Comparison of ENCODE assay signal across 14 cellular contexts in the genomic region with DNA sequence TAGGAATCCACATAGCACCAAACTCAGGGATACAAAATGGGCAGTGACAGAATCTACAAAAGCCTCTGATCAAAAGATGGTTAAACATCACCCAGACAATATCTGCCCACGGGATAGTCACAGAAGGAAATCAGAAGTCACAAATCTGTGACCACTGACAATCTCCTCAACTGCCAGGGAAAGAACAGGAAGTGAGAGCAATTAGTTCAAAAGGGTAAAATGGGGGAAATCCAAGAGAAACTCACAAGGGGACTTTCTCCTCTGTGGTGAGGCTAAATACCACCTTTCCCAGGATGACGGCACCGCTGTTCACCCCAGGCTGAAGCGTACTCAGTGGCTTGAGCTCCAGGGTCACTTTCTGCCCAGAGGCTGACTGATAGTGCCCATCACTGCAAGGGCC. TPM values are rescaled to one million over a fixed set of nuclear protein-coding genes. Genes with fewer than 3 reads are reported as not detected.
DNase-seq lines count a peak whose midpoint lies in the region; ATAC-seq and TF ChIP-seq lines count a peak whose summit lies in the region.
"Had no signal": no experiment of that assay in that cellular context is flagged by ENCODE, and none has a peak within 500 bp of the region (broad histone marks: within the 10 kb centered on the region; RNA-seq: fewer than 3 reads in every experiment).

No MANE protein-coding gene starts in this region.

- H3K9me3 ChIP-seq in right atrium auricular region = no peaks in the 10 kb centered on the region
- H3K9me3 ChIP-seq: neutrophil, upper lobe of right lung had no signal

- peaks cover 44% of the 10 kb centered on the region for H3K36me3 Mint-ChIP-seq in activated CD4-positive, alpha-beta T cell treated with anti-CD3 and anti-CD28 coated beads for 36 hours (ENCODE audit: low read depth)
- peaks cover 59% of the 10 kb centered on the region for H3K36me3 Mint-ChIP-seq in stimulated activated memory B cell treated with anti-CD40 and anti-IgM and Interleukin-4, amounts not matched to agents 10 μg/mL and 1 μg/mL and 100 μg/mL, for 72 hours

- H3K9me3 Mint-ChIP-seq in activated CD4-positive, alpha-beta T cell treated with anti-CD3 and anti-CD28 coated beads for 36 hours (ENCODE audit: low read depth) = no peaks in the 10 kb centered on the region
- no peaks in the 10 kb centered on the region for H3K9me3 Mint-ChIP-seq in stimulated activated memory B cell treated with anti-CD40 and anti-IgM and Interleukin-4, amounts not matched to agents 10 μg/mL and 1 μg/mL and 100 μg/mL, for 72 hours
- H3K9me3 Mint-ChIP-seq: T-helper 1 cell treated with Interleukin-12 subunit alpha and Interleukin-12 subunit beta and Interleukin-4 antibody, amounts not matched to agents 30 μg/mL and 1 μg/mL, for 36 hours had no signal

- peaks cover 88% of the 10 kb centered on the region for H3K36me3 ChIP-seq in right atrium auricular region

- POLR2A ChIA-PET in activated CD4-positive, alpha-beta T cell treated with anti-CD3 and anti-CD28 coated beads for 36 hours (lab: Charles Lee) = interaction anchor here (0.6 kb wide), 1 partner anchor 34 kb away, joined by 3 read pairs; no protein-coding TSS in a partner anchor

- no peak overlapping the region for H3K27ac Mint-ChIP-seq in activated CD4-positive, alpha-beta T cell treated with anti-CD3 and anti-CD28 coated beads for 36 hours
- H3K27ac Mint-ChIP-seq in stimulated activated memory B cell treated with anti-CD40 and anti-IgM and Interleukin-4, amounts not matched to agents 10 μg/mL and 1 μg/mL and 100 μg/mL, for 72 hours = peak overlapping the region; percentile 38
- H3K27ac Mint-ChIP-seq: T-helper 1 cell treated with Interleukin-12 subunit alpha and Interleukin-12 subunit beta and Interleukin-4 antibody, amounts not matched to agents 30 μg/mL and 1 μg/mL, for 36 hours had no signal

- no peaks in the 10 kb centered on the region for H3K4me1 ChIP-seq in foreskin keratinocyte
- no peaks in the 10 kb centered on the region for H3K4me1 ChIP-seq in right atrium auricular region
- H3K4me1 ChIP-seq: upper lobe of right lung had no signal

- peaks cover 2% of the 10 kb centered on the region for H3K4me1 Mint-ChIP-seq in activated CD4-positive, alpha-beta T cell treated with anti-CD3 and anti-CD28 coated beads for 36 hours
- peaks cover 24% of the 10 kb centered on the region for H3K4me1 Mint-ChIP-seq in stimulated activated memory B cell treated with anti-CD40 and anti-IgM and Interleukin-4, amounts not matched to agents 10 μg/mL and 1 μg/mL and 100 μg/mL, for 72 hours

- no peaks in the 10 kb centered on the region for H3K27me3 ChIP-seq in foreskin keratinocyte
- no peaks in the 10 kb centered on the region for H3K27me3 ChIP-seq in right atrium auricular region
- H3K27me3 ChIP-seq: neutrophil, upper lobe of right lung had no signal

- peak; percentile 8 for DNase-seq in activated CD4-positive, alpha-beta T cell treated with anti-CD3 and anti-CD28 coated beads for 36 hours
- DNase-seq in activated CD4-positive, alpha-beta T cell treated with anti-CD3 and anti-CD28 coated beads for 48 hours = no peak
- DNase-seq in NCI-H2196 treated with DMSO at 0.1 percent for 48 hours (lab: John Stamatoyannopoulos, UW; ENCODE audit: unreplicated experiment) (no peak), foreskin keratinocyte (no peak), right atrium auricular region (ENCODE audit: low spot score) (no peak)
- DNase-seq: NCI-H2227 treated with DMSO at 0.1 percent for 48 hours; stimulated activated CD4-positive, alpha-beta T cell treated with anti-CD3 and anti-CD28 coated beads, Interleukin-4, amount 100 ng/mL, for 4 hours; upper lobe of right lung had no signal

- ATAC-seq in activated CD4-positive, alpha-beta T cell treated with anti-CD3 and anti-CD28 coated beads for 36 hours = peak; percentile 19
- ATAC-seq in HG02571 (IDR thresholded peaks at IDR 0.05; ENCODE audit: unreplicated experiment) = peak; percentile 89
- peak; percentile 86 for ATAC-seq in HG03457 (IDR thresholded peaks at IDR 0.05; ENCODE audit: unreplicated experiment)
- ATAC-seq in stimulated activated memory B cell treated with anti-CD40 and anti-IgM and Interleukin-4, amounts not matched to agents 10 μg/mL and 1 μg/mL and 100 μg/mL, for 72 hours = peak; percentile 92
- no peak for ATAC-seq in foreskin keratinocyte
- ATAC-seq: upper lobe of right lung had no signal

- intact Hi-C loops in activated CD4-positive, alpha-beta T cell treated with anti-CD3 and anti-CD28 coated beads for 36 hours (cut with DNase I, micrococcal nuclease) = no loop called here

- no peak overlapping the region for H3K27ac ChIP-seq in foreskin keratinocyte
- H3K27ac ChIP-seq in right atrium auricular region = no peak overlapping the region
- H3K27ac ChIP-seq: neutrophil, upper lobe of right lung had no signal

- CTCF ChIA-PET in activated CD4-positive, alpha-beta T cell treated with anti-CD3 and anti-CD28 coated beads for 36 hours (lab: Charles Lee) = interaction anchor here (1.9 kb wide), 1 partner anchor 11 kb away, joined by 7 read pairs; the partner anchor contains the start of gene TTC5

- TF ChIP-seq CTCF in foreskin keratinocyte (conservative IDR thresholded peaks at IDR 0.05) (no peak), right atrium auricular region (IDR thresholded peaks at IDR 0.05) (no peak)

- H3K27me3 Mint-ChIP-seq in activated CD4-positive, alpha-beta T cell treated with anti-CD3 and anti-CD28 coated beads for 36 hours = no peaks in the 10 kb centered on the region
- no peaks in the 10 kb centered on the region for H3K27me3 Mint-ChIP-seq in stimulated activated memory B cell treated with anti-CD40 and anti-IgM and Interleukin-4, amounts not matched to agents 10 μg/mL and 1 μg/mL and 100 μg/mL, for 72 hours

- no peak overlapping the region for H3K4me3 Mint-ChIP-seq in activated CD4-positive, alpha-beta T cell treated with anti-CD3 and anti-CD28 coated beads for 36 hours
- H3K4me3 Mint-ChIP-seq in stimulated activated memory B cell treated with anti-CD40 and anti-IgM and Interleukin-4, amounts not matched to agents 10 μg/mL and 1 μg/mL and 100 μg/mL, for 72 hours = no peak overlapping the region
- H3K4me3 Mint-ChIP-seq: T-helper 1 cell treated with Interleukin-12 subunit alpha and Interleukin-12 subunit beta and Interleukin-4 antibody, amounts not matched to agents 30 μg/mL and 1 μg/mL, for 36 hours had no signal

- no peak overlapping the region for H3K4me3 ChIP-seq in right atrium auricular region
- H3K4me3 ChIP-seq: upper lobe of right lung had no signal

RNA-seq across cellular contexts. Expression of gene TTC5, which starts 10.7 kb away (rescaled TPM):
- total RNA-seq in activated CD4-positive, alpha-beta T cell treated with anti-CD3 and anti-CD28 coated beads for 36 hours = 10 to 100 TPM; 21.6 to 23.5 TPM
- 14.1 and 14.9 TPM in 2 replicates for total RNA-seq in foreskin keratinocyte
- polyA plus RNA-seq in foreskin keratinocyte = 9.9 and 10.6 TPM in 2 replicates
- total RNA-seq in right atrium auricular region = 1 to 10 TPM; 4.3 to 7.7 TPM

RNA-seq across cellular contexts. Expression of gene CCNB1IP1, which starts 38.0 kb away (rescaled TPM):
- total RNA-seq in activated CD4-positive, alpha-beta T cell treated with anti-CD3 and anti-CD28 coated beads for 36 hours = 10 to 100 TPM; 57.4 to 67.0 TPM
- total RNA-seq in foreskin keratinocyte = 51.2 and 54.3 TPM in 2 replicates
- polyA plus RNA-seq in foreskin keratinocyte = 47.8 and 58.2 TPM in 2 replicates
- total RNA-seq in right atrium auricular region = 10 to 100 TPM; 52.9 to 71.1 TPM

RNA-seq across cellular contexts. Expression of gene PARP2, which starts 48.4 kb away (rescaled TPM):
- 10 to 100 TPM; 39.4 to 41.8 TPM for total RNA-seq in activated CD4-positive, alpha-beta T cell treated with anti-CD3 and anti-CD28 coated beads for 36 hours
- total RNA-seq in foreskin keratinocyte (33.1 and 40.0 TPM in 2 replicates), right atrium auricular region (1 to 10 TPM; 6.5 to 8.9 TPM)
- polyA plus RNA-seq in foreskin keratinocyte = 26.6 and 33.2 TPM in 2 replicates

RNA-seq across cellular contexts. Expression of gene OR11H4, which starts 56.0 kb away (rescaled TPM):
- not detected for total RNA-seq in activated CD4-positive, alpha-beta T cell treated with anti-CD3 and anti-CD28 coated beads for 36 hours
- total RNA-seq in foreskin keratinocyte = not detected in 2 replicates
- not detected in 2 replicates for polyA plus RNA-seq in foreskin keratinocyte
- not detected for total RNA-seq in right atrium auricular region
- total RNA-seq: A172, upper lobe of right lung had no signal
